In the genomic region with DNA sequence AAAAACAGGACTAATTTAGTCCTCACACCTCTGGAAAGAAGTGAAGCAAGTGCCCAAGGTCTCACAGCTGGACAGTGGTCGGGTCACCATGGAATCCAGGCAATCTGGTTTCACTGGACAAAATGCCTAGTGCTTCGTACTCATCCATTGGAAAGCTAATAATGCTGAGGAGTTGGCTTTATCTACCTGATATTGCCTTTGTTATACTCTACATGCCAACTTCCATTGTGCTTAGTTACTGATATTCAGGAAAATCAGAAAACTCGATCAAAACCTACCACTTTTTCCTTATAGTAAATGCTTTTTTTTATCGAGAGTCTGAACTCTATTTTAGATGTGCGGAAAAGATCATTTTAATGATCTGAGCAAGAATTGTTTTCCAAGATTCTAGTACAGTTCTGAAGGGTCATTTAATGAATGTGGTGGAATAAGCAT, we compare ENCODE assay signal across 8 cellular contexts. TPM values are rescaled to one million over a fixed set of nuclear protein-coding genes. Genes with fewer than 3 reads are reported as not detected.
DNase-seq lines count a peak whose midpoint lies in the region; FAIRE-seq and TF ChIP-seq lines count a peak whose summit lies in the region.

No MANE protein-coding gene starts in this region.

- dilution Hi-C loops in keratinocyte (cut with MboI; ENCODE audit: extremely low pct_ligation_motif_present, low sequenced_read_pairs): no loop called here

- 49% methylated on average over 5 of the region's 5 CpGs for WGBS in thymus

- DNase-seq in activated CD4-positive, alpha-beta T cell treated with anti-CD3 and anti-CD28 coated beads, Interleukin-2, amount 10 ng/mL, durations not matched to agents 7 days and 5 days: no peak
- no peak for DNase-seq in activated CD4-positive, alpha-beta T cell treated with anti-CD3 and anti-CD28 coated beads, Interleukin-2, amount 50 U/mL, for 1 hour
- DNase-seq in activated CD4-positive, alpha-beta memory T cell treated with anti-CD3 and anti-CD28 coated beads, Interleukin-2, amount 10 ng/mL, durations not matched to agents 7 days and 5 days: no peak
- DNase-seq in keratinocyte (ENCODE audit: low read depth, low spot score) (no peak), NCI-H1694 (lab: John Stamatoyannopoulos, UW) (no peak), EL (no peak), GM13976 (ENCODE audit: low spot score) (no peak)

- peak overlapping the region; percentile 69 for H3K9ac ChIP-seq in keratinocyte (ENCODE audit: control insufficient read depth, extremely low read depth, insufficient read depth, low read length)

- TF ChIP-seq CTCF in keratinocyte (optimal IDR thresholded peaks at IDR 0.05 in 1 of 3, IDR thresholded peaks at IDR 0.05 in 1 of 3, conservative IDR thresholded peaks at IDR 0.05 in 1 of 3; ENCODE audit: extremely low read depth in 1 of 3, insufficient read depth in 2 of 3, low read length in 3 of 3) (no peak), GM13976 (IDR thresholded peaks at IDR 0.05; ENCODE audit: borderline replicate concordance, control extremely low read depth, extremely low read depth, insufficient read depth, missing control alignments) (no peak)

- POLR2A ChIA-PET in activated CD4-positive, alpha-beta T cell treated with anti-CD3 and anti-CD28 coated beads, Interleukin-2, amount 10 ng/mL, durations not matched to agents 7 days and 5 days (lab: Charles Lee): interaction anchor here (0.6 to 1.0 kb wide), 2 partner anchors 291 to 294 kb away, joined by 4 to 5 read pairs; a partner anchor contains a TSS
- POLR2A ChIA-PET in activated CD4-positive, alpha-beta memory T cell treated with anti-CD3 and anti-CD28 coated beads, Interleukin-2, amount 10 ng/mL, durations not matched to agents 7 days and 5 days (lab: Charles Lee): interaction anchor here (0.8 to 1.7 kb wide), 2 partner anchors 292 to 294 kb away, joined by 3 to 7 read pairs; a partner anchor contains a TSS

- peak overlapping the region; percentile 99 for H3K4me2 ChIP-seq in keratinocyte (ENCODE audit: control insufficient read depth, extremely low read depth, insufficient read depth, low read depth, low read length)

- CTCF ChIA-PET in activated CD4-positive, alpha-beta T cell treated with anti-CD3 and anti-CD28 coated beads, Interleukin-2, amount 10 ng/mL, durations not matched to agents 7 days and 5 days (lab: Charles Lee): interaction anchor here (0.7 kb wide), 1 partner anchor 572 kb away, joined by 3 read pairs; no protein-coding TSS in a partner anchor
- CTCF ChIA-PET in activated CD4-positive, alpha-beta memory T cell treated with anti-CD3 and anti-CD28 coated beads, Interleukin-2, amount 10 ng/mL, durations not matched to agents 7 days and 5 days (lab: Charles Lee): interaction anchor here (0.8 to 2.0 kb wide), 5 partner anchors 10 to 489 kb away, joined by 3 to 7 read pairs (median 4); a partner anchor contains a TSS

- H3K9me3 Mint-ChIP-seq in activated CD4-positive, alpha-beta T cell treated with anti-CD3 and anti-CD28 coated beads, Interleukin-2, amount 10 ng/mL, durations not matched to agents 7 days and 5 days: no peaks in the 10 kb centered on the region
- no peaks in the 10 kb centered on the region for H3K9me3 Mint-ChIP-seq in activated CD4-positive, alpha-beta memory T cell treated with anti-CD3 and anti-CD28 coated beads, Interleukin-2, amount 10 ng/mL, durations not matched to agents 7 days and 5 days

- no peaks in the 10 kb centered on the region for H3K27me3 ChIP-seq in keratinocyte (ENCODE audit: control insufficient read depth, extremely low read depth, insufficient read depth, low read length)
- peaks cover 3% of the 10 kb centered on the region for H3K27me3 ChIP-seq in thymus (ENCODE audit: control insufficient read depth, insufficient read depth)

- FAIRE-seq in keratinocyte (lab: Jason Lieb, UNC): no peak

- H3K4me3 ChIP-seq in keratinocyte (ENCODE audit: control insufficient read depth in 2 of 3, extremely low read depth in 1 of 3, insufficient read depth in 2 of 3, low read depth in 1 of 3, low read length in 3 of 3) (peak overlapping the region; percentile 46 to 91 (median 91)), thymus (ENCODE audit: low read length) (peak overlapping the region; percentile 50)

- H3K36me3 ChIP-seq in keratinocyte (ENCODE audit: control insufficient read depth in 2 of 2, extremely low read depth in 1 of 2, insufficient read depth in 2 of 2, low read length in 2 of 2): no peaks in the 10 kb centered on the region
- H3K36me3 ChIP-seq in thymus (ENCODE audit: control insufficient read depth, insufficient read depth): no peaks in the 10 kb centered on the region

- peaks cover 9% of the 10 kb centered on the region for H3K4me1 Mint-ChIP-seq in activated CD4-positive, alpha-beta T cell treated with anti-CD3 and anti-CD28 coated beads, Interleukin-2, amount 10 ng/mL, durations not matched to agents 7 days and 5 days
- peaks cover 10% of the 10 kb centered on the region for H3K4me1 Mint-ChIP-seq in activated CD4-positive, alpha-beta memory T cell treated with anti-CD3 and anti-CD28 coated beads, Interleukin-2, amount 10 ng/mL, durations not matched to agents 7 days and 5 days

- H3K4me1 ChIP-seq in keratinocyte (ENCODE audit: control insufficient read depth, extremely low read depth, insufficient read depth, low read length) (no peaks in the 10 kb centered on the region), thymus (ENCODE audit: control insufficient read depth, insufficient read depth, low read length) (peaks cover 2% of the 10 kb centered on the region)

- no peaks in the 10 kb centered on the region for H3K79me2 ChIP-seq in keratinocyte (ENCODE audit: control insufficient read depth, insufficient read depth, low read length)

- peak overlapping the region; percentile 61 for H3K27ac ChIP-seq in keratinocyte (ENCODE audit: control insufficient read depth, insufficient read depth, low read length)
- H3K27ac ChIP-seq in thymus (ENCODE audit: low read depth): peak overlapping the region; percentile 72

- H3K9me1 ChIP-seq in keratinocyte (ENCODE audit: control insufficient read depth, extremely low read depth, insufficient read depth, low read length): no peaks in the 10 kb centered on the region

- H3K27ac Mint-ChIP-seq in activated CD4-positive, alpha-beta T cell treated with anti-CD3 and anti-CD28 coated beads, Interleukin-2, amount 10 ng/mL, durations not matched to agents 7 days and 5 days: peak overlapping the region; percentile 28
- peak overlapping the region; percentile 54 for H3K27ac Mint-ChIP-seq in activated CD4-positive, alpha-beta memory T cell treated with anti-CD3 and anti-CD28 coated beads, Interleukin-2, amount 10 ng/mL, durations not matched to agents 7 days and 5 days

- in situ Hi-C loops in GM13976 (cut with MboI; ENCODE audit: low sequenced_read_pairs, unreplicated experiment): no loop called here

- no peaks in the 10 kb centered on the region for H3K36me3 Mint-ChIP-seq in activated CD4-positive, alpha-beta T cell treated with anti-CD3 and anti-CD28 coated beads, Interleukin-2, amount 10 ng/mL, durations not matched to agents 7 days and 5 days (ENCODE audit: low read depth)
- H3K36me3 Mint-ChIP-seq in activated CD4-positive, alpha-beta memory T cell treated with anti-CD3 and anti-CD28 coated beads, Interleukin-2, amount 10 ng/mL, durations not matched to agents 7 days and 5 days (ENCODE audit: low read depth): no peaks in the 10 kb centered on the region

- H3K9me3 ChIP-seq in keratinocyte (ENCODE audit: control insufficient read depth, low read depth, low read length) (no peaks in the 10 kb centered on the region), thymus (ENCODE audit: control insufficient read depth) (no peaks in the 10 kb centered on the region)

- H4K20me1 ChIP-seq in keratinocyte (ENCODE audit: control insufficient read depth, extremely low read depth, insufficient read depth, low read length): no peaks in the 10 kb centered on the region

- peak overlapping the region; percentile 100 for H2AFZ ChIP-seq in keratinocyte (ENCODE audit: control insufficient read depth, low read length)

- H3K4me3 Mint-ChIP-seq in activated CD4-positive, alpha-beta T cell treated with anti-CD3 and anti-CD28 coated beads, Interleukin-2, amount 10 ng/mL, durations not matched to agents 7 days and 5 days: peak overlapping the region; percentile 82
- peak overlapping the region; percentile 63 for H3K4me3 Mint-ChIP-seq in activated CD4-positive, alpha-beta memory T cell treated with anti-CD3 and anti-CD28 coated beads, Interleukin-2, amount 10 ng/mL, durations not matched to agents 7 days and 5 days

- peaks cover 28% of the 10 kb centered on the region for H3K27me3 Mint-ChIP-seq in activated CD4-positive, alpha-beta T cell treated with anti-CD3 and anti-CD28 coated beads, Interleukin-2, amount 10 ng/mL, durations not matched to agents 7 days and 5 days
- peaks cover 27% of the 10 kb centered on the region for H3K27me3 Mint-ChIP-seq in activated CD4-positive, alpha-beta memory T cell treated with anti-CD3 and anti-CD28 coated beads, Interleukin-2, amount 10 ng/mL, durations not matched to agents 7 days and 5 days

RNA-seq across cellular contexts. Expression of a gene that starts 1.0 kb away (rescaled TPM):
- not detected for total RNA-seq in activated CD4-positive, alpha-beta T cell treated with anti-CD3 and anti-CD28 coated beads, Interleukin-2, amount 10 ng/mL, durations not matched to agents 7 days and 5 days
- total RNA-seq in activated CD4-positive, alpha-beta memory T cell treated with anti-CD3 and anti-CD28 coated beads, Interleukin-2, amount 10 ng/mL, durations not matched to agents 7 days and 5 days: not detected
- polyA plus RNA-seq in keratinocyte: 0.18 to 0.63 TPM (median 0.44 TPM) in 3 replicates
- polyA plus RNA-seq in keratinocyte (2011; ENCODE audit: low read depth): 0.39 TPM
- polyA plus RNA-seq in keratinocyte (2011; cell fraction: cytosol; rRNA removed): 0.65 and 0.88 TPM in 2 replicates
- 0.89 and 1.3 TPM in 2 replicates for polyA plus RNA-seq in keratinocyte (2011; cell fraction: nucleus; rRNA removed)
- polyA plus RNA-seq in keratinocyte (2012; ENCODE audit: low replicate concordance): 0.26 and 0.35 TPM in 2 replicates
- polyA minus RNA-seq in keratinocyte: 0.63 to 0.80 TPM in 2 of 3 replicates, not detected in the other
- not detected for polyA minus RNA-seq in keratinocyte (2011; cell fraction: cytosol; rRNA and poly(A)+ RNA removed)
- 0.42 and 2.0 TPM in 2 replicates for polyA minus RNA-seq in keratinocyte (2011; cell fraction: nucleus; rRNA and poly(A)+ RNA removed)
- polyA plus RNA-seq in thymus: 0.43 TPM
